15 cellular contexts compared by ENCODE assay signal in genomic region chr10:33899578-33900531, GRCh38.
DNase-seq lines count a peak whose midpoint lies in the region; ATAC-seq and TF ChIP-seq lines count a peak whose summit lies in the region.
"Had no signal": no experiment of that assay in that cellular context is flagged by ENCODE, and none has a peak within 500 bp of the region (broad histone marks: within the 10 kb centered on the region; RNA-seq: fewer than 3 reads in every experiment).

No MANE protein-coding gene starts in this region.

- intact Hi-C loops in breast epithelium (cut with DNase I; ENCODE audit: low total_unique reads) (no loop called here), sciatic nerve (cut with DNase I) (no loop called here)

- H3K27me3 Mint-ChIP-seq in CD8-positive, alpha-beta memory T cell, result no peaks in the 10 kb centered on the region
- H3K27me3 Mint-ChIP-seq: activated naive CD4-positive, alpha-beta T cell treated with anti-CD3 and anti-CD28 coated beads, Interleukin-2, amount 10 ng/mL, durations not matched to agents 7 days and 5 days had no signal

- peak; percentile 75 for ATAC-seq in sciatic nerve
- ATAC-seq in GM19467 (IDR thresholded peaks at IDR 0.05; ENCODE audit: unreplicated experiment), result no peak
- ATAC-seq: body of pancreas had no signal

- no peaks in the 10 kb centered on the region for H3K4me1 Mint-ChIP-seq in CD8-positive, alpha-beta memory T cell
- H3K4me1 Mint-ChIP-seq: activated naive CD4-positive, alpha-beta T cell treated with anti-CD3 and anti-CD28 coated beads, Interleukin-2, amount 10 ng/mL, durations not matched to agents 7 days and 5 days had no signal

- DNase-seq in LNCaP clone FGC (ENCODE audit: low read depth) (peak; percentile 92), breast epithelium (ENCODE audit: low spot score in 2 of 2) (no peak), fibroblast of the conjunctiva (ENCODE audit: low read depth) (peak; percentile 49), sciatic nerve (ENCODE audit: low spot score) (no peak), putamen (ENCODE audit: low spot score) (no peak), D341Med (ENCODE audit: low spot score) (no peak)
- DNase-seq in CD8-positive, alpha-beta memory T cell, result no peak
- DNase-seq: activated CD4-positive, alpha-beta T cell treated with anti-CD3 and anti-CD28 coated beads for 48 hours; activated naive CD4-positive, alpha-beta T cell treated with anti-CD3 and anti-CD28 coated beads, Interleukin-2, amount 10 ng/mL, durations not matched to agents 7 days and 5 days; AML-193; body of pancreas; effector CD8-positive, alpha-beta T cell; substantia nigra had no signal

- H3K36me3 Mint-ChIP-seq in CD8-positive, alpha-beta memory T cell, result no peaks in the 10 kb centered on the region
- H3K36me3 Mint-ChIP-seq: activated naive CD4-positive, alpha-beta T cell treated with anti-CD3 and anti-CD28 coated beads, Interleukin-2, amount 10 ng/mL, durations not matched to agents 7 days and 5 days had no signal

- CTCF ChIA-PET in CD8-positive, alpha-beta memory T cell (lab: Charles Lee), result no interaction called here

- no peaks in the 10 kb centered on the region for H3K36me3 ChIP-seq in breast epithelium
- H3K36me3 ChIP-seq in CD8-positive, alpha-beta memory T cell (ENCODE audit: insufficient read depth, low read length), result no peaks in the 10 kb centered on the region
- H3K36me3 ChIP-seq: ovary had no signal

- peaks cover 0 to 2% (median 0%) of the 10 kb centered on the region in 5 donors for H3K9me3 Mint-ChIP-seq in CD8-positive, alpha-beta memory T cell

- no peak overlapping the region for H3K27ac Mint-ChIP-seq in CD8-positive, alpha-beta memory T cell
- H3K27ac Mint-ChIP-seq: activated naive CD4-positive, alpha-beta T cell treated with anti-CD3 and anti-CD28 coated beads, Interleukin-2, amount 10 ng/mL, durations not matched to agents 7 days and 5 days had no signal

- POLR2A ChIA-PET in CD8-positive, alpha-beta memory T cell (lab: Charles Lee), result no interaction called here

- TF ChIP-seq CTCF in LNCaP clone FGC (IDR thresholded peaks at IDR 0.05; ENCODE audit: control insufficient read depth, extremely low read depth, insufficient read depth) (no peak), breast epithelium (IDR thresholded peaks at IDR 0.05) (no peak)

- peak overlapping the region; percentile 29 to 38 for H3K27ac ChIP-seq in breast epithelium
- H3K27ac ChIP-seq in CD8-positive, alpha-beta memory T cell (ENCODE audit: low read depth, low read length), result no peak overlapping the region
- H3K27ac ChIP-seq: body of pancreas had no signal

- H3K27me3 ChIP-seq in breast epithelium, result no peaks in the 10 kb centered on the region
- H3K27me3 ChIP-seq in CD8-positive, alpha-beta memory T cell (ENCODE audit: insufficient read depth, low read length, poor library complexity, severe bottlenecking), result no peaks in the 10 kb centered on the region
- H3K27me3 ChIP-seq: body of pancreas, ovary had no signal

- peaks cover 0 to 10% of the 10 kb centered on the region in 2 donors for H3K4me1 ChIP-seq in breast epithelium
- no peaks in the 10 kb centered on the region for H3K4me1 ChIP-seq in CD8-positive, alpha-beta memory T cell (ENCODE audit: insufficient read depth, low read length)

- no peak for TF ChIP-seq POLR2A in breast epithelium (IDR thresholded peaks at IDR 0.05)

- H3K4me3 ChIP-seq in LNCaP clone FGC (ENCODE audit: low read depth, low read length) (no peak overlapping the region), breast epithelium (no peak overlapping the region)
- no peak overlapping the region for H3K4me3 ChIP-seq in CD8-positive, alpha-beta memory T cell (ENCODE audit: low read length)
- H3K4me3 ChIP-seq: body of pancreas, ovary had no signal

- no peaks in the 10 kb centered on the region for H3K9me3 ChIP-seq in breast epithelium
- no peaks in the 10 kb centered on the region for H3K9me3 ChIP-seq in CD8-positive, alpha-beta memory T cell (ENCODE audit: low read length)
- H3K9me3 ChIP-seq: body of pancreas, ovary had no signal

- no peak overlapping the region for H3K4me3 Mint-ChIP-seq in CD8-positive, alpha-beta memory T cell
- H3K4me3 Mint-ChIP-seq: activated naive CD4-positive, alpha-beta T cell treated with anti-CD3 and anti-CD28 coated beads, Interleukin-2, amount 10 ng/mL, durations not matched to agents 7 days and 5 days had no signal

Comparison
In these comparisons a context has a peak if more than half of its experiments do, and no peak if none do; other contexts are left out.
1. DNase-seq: peak in LNCaP clone FGC (single experiment) and fibroblast of the conjunctiva (single experiment); none in breast epithelium (0 of 2), sciatic nerve (single experiment), putamen (single experiment), CD8-positive, alpha-beta memory T cell (0 of 5) and D341Med (single experiment).